8 cellular contexts compared by ENCODE assay signal in genomic region chr4:188740791-188741190, GRCh38.
DNase-seq lines count a peak whose midpoint lies in the region; ATAC-seq, FAIRE-seq and TF ChIP-seq lines count a peak whose summit lies in the region.
"Not testable (repeated sequence)": the region's sequence is repeated elsewhere in the genome, so short reads cannot be mapped to it uniquely, and the experiment has no call there.

No MANE protein-coding gene starts in this region.

- not testable (repeated sequence) for TF ChIP-seq POLR2A in GM12891 (IDR thresholded peaks at IDR 0.05; ENCODE audit: low read depth, low read length); K562 (conservative IDR thresholded peaks at IDR 0.05)

- not testable (repeated sequence) for TF ChIP-seq EP300 in K562 (IDR thresholded peaks at IDR 0.05; ENCODE audit: low read length)

- H3K79me2 ChIP-seq in PC-9 (ENCODE audit: low read depth); K562 (ENCODE audit: control insufficient read depth, insufficient read depth, low read length): not testable (repeated sequence)

- intact Hi-C loops in PC-9 (cut with micrococcal nuclease; ENCODE audit: unreplicated experiment); activated CD8-positive, alpha-beta T cell treated with anti-CD3 and anti-CD28 coated beads for 36 hours (cut with micrococcal nuclease); K562 (cut with micrococcal nuclease): not testable (repeated sequence)

- H4K20me1 ChIP-seq in PC-9 (ENCODE audit: insufficient read depth); K562 (replicated peaks; ENCODE audit: control insufficient read depth, insufficient read depth, low read length): not testable (repeated sequence)

- not testable (repeated sequence) for TF ChIP-seq CTCF in PC-9 (conservative IDR thresholded peaks at IDR 0.05); activated CD8-positive, alpha-beta T cell treated with anti-CD3 and anti-CD28 coated beads for 36 hours (IDR thresholded peaks at IDR 0.05); K562 (IDR thresholded peaks at IDR 0.05 in 2 of 3, conservative IDR thresholded peaks at IDR 0.05 in 1 of 3; ENCODE audit: insufficient read depth in 2 of 3, low read depth in 1 of 3, low read length in 3 of 3)

- not testable (repeated sequence) for H3K36me3 Mint-ChIP-seq in activated CD8-positive, alpha-beta T cell treated with anti-CD3 and anti-CD28 coated beads for 36 hours (ENCODE audit: low read depth)

- not testable (repeated sequence) for H3K9ac ChIP-seq in K562 (ENCODE audit: insufficient read depth in 1 of 2, low read depth in 2 of 2, low read length in 2 of 2)

- H3K4me3 Mint-ChIP-seq in activated CD8-positive, alpha-beta T cell treated with anti-CD3 and anti-CD28 coated beads for 36 hours: not testable (repeated sequence)

- ATAC-seq in GM19351 (IDR thresholded peaks at IDR 0.05; ENCODE audit: unreplicated experiment) (peak; percentile 53), HG03354 (IDR thresholded peaks at IDR 0.05; ENCODE audit: poor library complexity, severe bottlenecking, unreplicated experiment) (peak; percentile 54), K562 (peak; percentile 75)
- peak; percentile 78 for ATAC-seq in activated CD8-positive, alpha-beta T cell treated with anti-CD3 and anti-CD28 coated beads for 36 hours

- not testable (repeated sequence) for H3K9me3 ChIP-seq in PC-9 (ENCODE audit: insufficient read depth, low read depth); K562 (replicated peaks; ENCODE audit: control insufficient read depth, insufficient read depth, low read depth, low read length)

- not testable (repeated sequence) for TF ChIP-seq RAD21 in K562 (CRISPR knock-in tag; conservative IDR thresholded peaks at IDR 0.05 in 1 of 2, IDR thresholded peaks at IDR 0.05 in 1 of 2)

- not testable (repeated sequence) for H3K27ac ChIP-seq in PC-9; K562 (ENCODE audit: extremely low read depth, low read depth, low read length)

- not testable (repeated sequence) for H3K4me3 ChIP-seq in PC-9, K562

- not testable (repeated sequence) for DNase-seq in GM12891 (ENCODE audit: insufficient read length, low spot score); PC-9; activated CD8-positive, alpha-beta T cell treated with anti-CD3 and anti-CD28 coated beads for 36 hours; K562 (ENCODE audit: extremely low read depth in 1 of 4, low spot score in 3 of 4); frontal cortex (ENCODE audit: low spot score in 2 of 2)

- H3K27me3 Mint-ChIP-seq in activated CD8-positive, alpha-beta T cell treated with anti-CD3 and anti-CD28 coated beads for 36 hours: not testable (repeated sequence)

- H3K36me3 ChIP-seq in PC-9 (ENCODE audit: low read depth); K562 (ENCODE audit: control insufficient read depth, insufficient read depth, low read length): not testable (repeated sequence)

- peak; percentile 6 for FAIRE-seq in A204.1 (lab: Jason Lieb, UNC)
- FAIRE-seq in GM12891 (lab: Jason Lieb, UNC): peak; percentile 13
- peak; percentile 83 for FAIRE-seq in K562 (lab: Jason Lieb, UNC)
- FAIRE-seq in frontal cortex (lab: Jason Lieb, UNC): peak; percentile 58

- POLR2A ChIA-PET in PC-9 (lab: Charles Lee; ENCODE audit: unreplicated experiment); activated CD8-positive, alpha-beta T cell treated with anti-CD3 and anti-CD28 coated beads for 36 hours (lab: Charles Lee); K562 (lab: Yijun Ruan, JAX): not testable (repeated sequence)

- CTCF ChIA-PET in PC-9 (lab: Charles Lee); activated CD8-positive, alpha-beta T cell treated with anti-CD3 and anti-CD28 coated beads for 36 hours (lab: Charles Lee); K562 (lab: Yijun Ruan, JAX; ENCODE audit: low intra/inter-chr PET ratio): not testable (repeated sequence)

- H3K9me1 ChIP-seq in K562 (ENCODE audit: control insufficient read depth, insufficient read depth, low read length): not testable (repeated sequence)

- H2AFZ ChIP-seq in PC-9; K562 (ENCODE audit: low read depth, low read length): not testable (repeated sequence)

- not testable (repeated sequence) for H3K27ac Mint-ChIP-seq in activated CD8-positive, alpha-beta T cell treated with anti-CD3 and anti-CD28 coated beads for 36 hours

- WGBS in K562 (ENCODE audit: insufficient coverage, low coverage, missing lambda C conversion rate): no CpG with 5 or more reads among the region's 1 CpG

- not testable (repeated sequence) for H3K9me3 Mint-ChIP-seq in activated CD8-positive, alpha-beta T cell treated with anti-CD3 and anti-CD28 coated beads for 36 hours

- not testable (repeated sequence) for H3K4me1 Mint-ChIP-seq in activated CD8-positive, alpha-beta T cell treated with anti-CD3 and anti-CD28 coated beads for 36 hours (ENCODE audit: low read depth)

- H3K9me2 ChIP-seq in PC-9 (ENCODE audit: insufficient read depth): not testable (repeated sequence)

- BruUV-seq in PC-9 (replicated peaks; lab: Mats Ljungman, UMichigan): TSS peak; percentile 75
- TSS peak; percentile 91 for BruUV-seq in K562 (replicated peaks; lab: Mats Ljungman, UMichigan)

- H3K4me1 ChIP-seq in PC-9 (replicated peaks; ENCODE audit: insufficient read depth); K562 (replicated peaks in 1 of 2; ENCODE audit: control insufficient read depth in 2 of 2, insufficient read depth in 2 of 2, low read length in 2 of 2): not testable (repeated sequence)

- H3K4me2 ChIP-seq in PC-9; K562 (ENCODE audit: insufficient read depth, low read length): not testable (repeated sequence)

- H3K27me3 ChIP-seq in PC-9 (ENCODE audit: insufficient read depth, low read depth); K562 (ENCODE audit: control insufficient read depth in 2 of 2, insufficient read depth in 2 of 2, low read length in 2 of 2): not testable (repeated sequence)

- in situ Hi-C loops in K562 (cut with MboI): not testable (repeated sequence)

- H3F3A ChIP-seq in PC-9 (ENCODE audit: insufficient read depth, low read depth): not testable (repeated sequence)
